8 cellular contexts compared by ENCODE assay signal in genomic region chr2:233063269-233063975, GRCh38. TPM values are rescaled to one million over a fixed set of nuclear protein-coding genes. Genes with fewer than 3 reads are reported as not detected.
DNase-seq lines count a peak whose midpoint lies in the region; ATAC-seq and TF ChIP-seq lines count a peak whose summit lies in the region.

No MANE protein-coding gene starts in this region.

- intact Hi-C loops in activated T-helper 2 cell treated with anti-CD3 and anti-CD28 coated beads, Interferon-gamma antibody, Interleukin-2, Interleukin-4, amounts not matched to agents 10 μg/mL and 5 μg/mL and 100 μg/mL, durations not matched to agents 14 hours and 24 hours and 36 hours (cut with micrococcal nuclease) = loop anchor here (5.0 to 10.0 kb wide), 3 partner anchors 169 to 366 kb away; partner anchors contain the start of genes ATG16L1 and GIGYF2

- peak overlapping the region; percentile 16 for H3K27ac Mint-ChIP-seq in activated T-helper 2 cell treated with anti-CD3 and anti-CD28 coated beads, Interferon-gamma antibody, Interleukin-2, Interleukin-4, amounts not matched to agents 10 μg/mL and 5 μg/mL and 100 μg/mL, durations not matched to agents 14 hours and 24 hours and 36 hours

- H3K4me3 Mint-ChIP-seq in activated T-helper 2 cell treated with anti-CD3 and anti-CD28 coated beads, Interferon-gamma antibody, Interleukin-2, Interleukin-4, amounts not matched to agents 10 μg/mL and 5 μg/mL and 100 μg/mL, durations not matched to agents 14 hours and 24 hours and 36 hours (ENCODE audit: low read depth) = peak overlapping the region; percentile 91

- H3K4me1 Mint-ChIP-seq in activated T-helper 2 cell treated with anti-CD3 and anti-CD28 coated beads, Interferon-gamma antibody, Interleukin-2, Interleukin-4, amounts not matched to agents 10 μg/mL and 5 μg/mL and 100 μg/mL, durations not matched to agents 14 hours and 24 hours and 36 hours (ENCODE audit: low read depth) = peaks cover 46% of the 10 kb centered on the region

- no peaks in the 10 kb centered on the region for H3K9me3 Mint-ChIP-seq in activated T-helper 2 cell treated with anti-CD3 and anti-CD28 coated beads, Interferon-gamma antibody, Interleukin-2, Interleukin-4, amounts not matched to agents 10 μg/mL and 5 μg/mL and 100 μg/mL, durations not matched to agents 14 hours and 24 hours and 36 hours

- no peak overlapping the region for H3K4me3 ChIP-seq in retinal pigment epithelial cell (ENCODE audit: low read length)

- peak; percentile 76 for DNase-seq in CD1c-positive myeloid dendritic cell (ENCODE audit: extremely low spot score)
- DNase-seq in activated T-helper 2 cell treated with anti-CD3 and anti-CD28 coated beads, Interferon-gamma antibody, Interleukin-2, Interleukin-4, amounts not matched to agents 10 μg/mL and 5 μg/mL and 100 μg/mL, durations not matched to agents 14 hours and 24 hours and 36 hours (ENCODE audit: low spot score) = no peak
- no peak for DNase-seq in retinal pigment epithelial cell (ENCODE audit: low read depth)
- DNase-seq in amygdala (lab: John Stamatoyannopoulos, UW) = no peak
- DNase-seq in NCI-H1105 treated with DMSO at 0.1 percent for 48 hours (lab: John Stamatoyannopoulos, UW) = no peak
- DNase-seq in kidney tubule cell (ENCODE audit: low spot score) = no peak

- ATAC-seq in GM18907 (IDR thresholded peaks at IDR 0.05; ENCODE audit: unreplicated experiment) (peak; percentile 48), HG03064 (IDR thresholded peaks at IDR 0.05; ENCODE audit: low read depth, unreplicated experiment) (peak; percentile 44)

- TF ChIP-seq CTCF in retinal pigment epithelial cell (conservative IDR thresholded peaks at IDR 0.05; ENCODE audit: low read depth, low read length) = peak; percentile 18

- H3K27me3 Mint-ChIP-seq in activated T-helper 2 cell treated with anti-CD3 and anti-CD28 coated beads, Interferon-gamma antibody, Interleukin-2, Interleukin-4, amounts not matched to agents 10 μg/mL and 5 μg/mL and 100 μg/mL, durations not matched to agents 14 hours and 24 hours and 36 hours (ENCODE audit: low read depth) = no peaks in the 10 kb centered on the region

- H3K36me3 Mint-ChIP-seq in activated T-helper 2 cell treated with anti-CD3 and anti-CD28 coated beads, Interferon-gamma antibody, Interleukin-2, Interleukin-4, amounts not matched to agents 10 μg/mL and 5 μg/mL and 100 μg/mL, durations not matched to agents 14 hours and 24 hours and 36 hours (ENCODE audit: low read depth) = peaks cover 48% of the 10 kb centered on the region

RNA-seq across cellular contexts. Expression of gene INPP5D, which starts 3.3 kb away (rescaled TPM):
- 58.5 and 62.3 TPM in 2 replicates for total RNA-seq in activated T-helper 2 cell treated with anti-CD3 and anti-CD28 coated beads, Interferon-gamma antibody, Interleukin-2, Interleukin-4, amounts not matched to agents 10 μg/mL and 5 μg/mL and 100 μg/mL, durations not matched to agents 14 hours and 24 hours and 36 hours

RNA-seq across cellular contexts. Expression of gene NEU2, which starts 30.9 kb away (rescaled TPM):
- not detected in 2 replicates for total RNA-seq in activated T-helper 2 cell treated with anti-CD3 and anti-CD28 coated beads, Interferon-gamma antibody, Interleukin-2, Interleukin-4, amounts not matched to agents 10 μg/mL and 5 μg/mL and 100 μg/mL, durations not matched to agents 14 hours and 24 hours and 36 hours

RNA-seq across cellular contexts. Expression of gene NGEF, which starts 50.4 kb away (rescaled TPM):
- 1.7 and 2.5 TPM in 2 replicates for total RNA-seq in activated T-helper 2 cell treated with anti-CD3 and anti-CD28 coated beads, Interferon-gamma antibody, Interleukin-2, Interleukin-4, amounts not matched to agents 10 μg/mL and 5 μg/mL and 100 μg/mL, durations not matched to agents 14 hours and 24 hours and 36 hours
